8 cellular contexts compared by ENCODE assay signal in genomic region chr17:63932008-63932561, GRCh38. TPM values are rescaled to one million over a fixed set of nuclear protein-coding genes. Genes with fewer than 3 reads are reported as not detected.
DNase-seq lines count a peak whose midpoint lies in the region; ATAC-seq lines count a peak whose summit lies in the region.

TSS of gene CD79B (minus strand) at chr17:63932331. CDS start at chr17:63932261, 70 bp downstream.

- no peaks in the 10 kb centered on the region for H3K9me3 Mint-ChIP-seq in CD4-positive, CD25-positive, alpha-beta regulatory T cell

- H3K4me3 ChIP-seq in CD4-positive, CD25-positive, alpha-beta regulatory T cell (ENCODE audit: low read depth, low read length) = peak within 1 kb of the TSS; percentile 70
- H3K4me3 ChIP-seq in skin epidermis (peak within 1 kb of the TSS; percentile 4 to 29 (median 15)), MG63 (no peak within 1 kb of the TSS)

- H3K27me3 ChIP-seq in CD4-positive, CD25-positive, alpha-beta regulatory T cell (ENCODE audit: control insufficient read depth, insufficient read depth, low read length) = no peaks in the 10 kb centered on the region
- no peaks in the 10 kb centered on the region; the same call in 1 of the 2 replicates for H3K27me3 ChIP-seq in MG63

- H3K9me3 ChIP-seq in CD4-positive, CD25-positive, alpha-beta regulatory T cell (ENCODE audit: control insufficient read depth in 2 of 2, low read length in 2 of 2) = no peaks in the 10 kb centered on the region
- no peaks in the 10 kb centered on the region for H3K9me3 ChIP-seq in MG63

- peak; percentile 19 to 73 (median 40) for DNase-seq in CD4-positive, CD25-positive, alpha-beta regulatory T cell
- peak; percentile 40 for DNase-seq in activated naive CD4-positive, alpha-beta T cell treated with Interleukin-2 at 50 U/mL for 16 hours
- no peak for DNase-seq in middle frontal gyrus (ENCODE audit: extremely low spot score, low spot score)
- no peak for DNase-seq in MG63
- DNase-seq in iPS-NIHi7 (ENCODE audit: extremely low spot score) = no peak

- ATAC-seq in CD4-positive, CD25-positive, alpha-beta regulatory T cell (ENCODE audit: low read depth in 2 of 2) = peak; percentile 63 to 68
- ATAC-seq in GM19455 (IDR thresholded peaks at IDR 0.05; ENCODE audit: unreplicated experiment) (peak; percentile 85), HG03457 (IDR thresholded peaks at IDR 0.05; ENCODE audit: unreplicated experiment) (peak; percentile 61)

- peaks cover 13% of the 10 kb centered on the region for H3K36me3 ChIP-seq in CD4-positive, CD25-positive, alpha-beta regulatory T cell (ENCODE audit: control insufficient read depth, insufficient read depth, low read length)
- no peaks in the 10 kb centered on the region for H3K36me3 ChIP-seq in MG63

- H3K4me1 ChIP-seq in CD4-positive, CD25-positive, alpha-beta regulatory T cell (ENCODE audit: control insufficient read depth, insufficient read depth, low read length, poor library complexity, severe bottlenecking) = peaks cover 26% of the 10 kb centered on the region

- H3K4me1 Mint-ChIP-seq in CD4-positive, CD25-positive, alpha-beta regulatory T cell = peaks cover 4 to 30% (median 15%) of the 10 kb centered on the region in 4 donors

- peak within 1 kb of the TSS; percentile 92 to 94 (median 94) for H3K27ac Mint-ChIP-seq in CD4-positive, CD25-positive, alpha-beta regulatory T cell

- peak within 1 kb of the TSS; percentile 92 to 98 (median 93) for H3K4me3 Mint-ChIP-seq in CD4-positive, CD25-positive, alpha-beta regulatory T cell

- H3K27ac ChIP-seq in CD4-positive, CD25-positive, alpha-beta regulatory T cell (ENCODE audit: insufficient read depth, low read length, poor library complexity, severe bottlenecking) = peak within 1 kb of the TSS; percentile 62
- peak within 1 kb of the TSS in 18 of 21 experiments; percentile 1 to 84 (median 60) for H3K27ac ChIP-seq in skin epidermis

- no peaks in the 10 kb centered on the region for H3K27me3 Mint-ChIP-seq in CD4-positive, CD25-positive, alpha-beta regulatory T cell

- H3K36me3 Mint-ChIP-seq in CD4-positive, CD25-positive, alpha-beta regulatory T cell = no peaks in the 10 kb centered on the region

RNA-seq across cellular contexts. Expression of gene CD79B, which starts in this region (rescaled TPM):
- total RNA-seq in CD4-positive, CD25-positive, alpha-beta regulatory T cell = 31.4 TPM
- 10 to 100 TPM; 59.0 to 85.1 (median 67.9) TPM for polyA plus RNA-seq in CD4-positive, CD25-positive, alpha-beta regulatory T cell
- total RNA-seq in MG63 (2014; rRNA removed; shearing (Covaris generic); ENCODE audit: low replicate concordance) = not detected in 2 replicates

Comparison
In these comparisons a context has a peak if more than half of its experiments do, and no peak if none do; other contexts are left out.
1. RNA of gene CD79B (total RNA-seq): 31.4 TPM in CD4-positive, CD25-positive, alpha-beta regulatory T cell (single experiment); not detected in MG63; every median in the first group is over 10 times any median in the second.
2. DNase-seq: peak in CD4-positive, CD25-positive, alpha-beta regulatory T cell (3 of 3) and activated naive CD4-positive, alpha-beta T cell treated with Interleukin-2 at 50 U/mL for 16 hours (single experiment); none in middle frontal gyrus (single experiment), MG63 (single experiment) and iPS-NIHi7 (single experiment).
3. Peak in every context shown above with its lines, with median percentiles within 50 percentile points of each other: ATAC-seq.